ENCODE assay signal across 2 cellular contexts in the genomic region with DNA sequence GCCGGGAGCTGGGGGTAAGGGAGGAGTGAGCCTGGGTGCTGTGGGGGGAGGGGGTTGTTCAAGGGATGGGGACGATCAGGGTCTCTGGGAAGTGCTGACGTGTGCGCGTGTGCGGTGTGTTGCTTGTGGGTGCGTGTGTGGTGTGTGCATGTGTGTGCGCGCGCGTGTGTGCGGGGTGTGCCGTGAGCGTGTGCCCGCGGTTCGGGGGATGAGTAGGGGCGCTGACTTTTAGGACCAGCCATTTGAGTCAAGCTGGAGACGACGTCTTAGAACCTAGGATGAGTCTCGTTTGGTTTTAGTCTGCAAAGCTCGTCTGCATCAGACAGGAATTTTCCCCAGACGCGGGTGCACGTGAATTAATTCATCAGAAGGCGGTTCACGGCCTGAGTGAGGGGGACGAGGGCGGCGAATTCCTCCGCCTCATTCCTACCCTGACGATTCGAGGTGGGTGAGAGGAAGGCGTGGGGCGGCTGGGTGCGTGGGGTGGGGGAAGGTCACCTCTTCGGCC.
TF ChIP-seq lines count a peak whose summit lies in the region.

No MANE protein-coding gene starts in this region.

TF ChIP-seq in H1, 55 proteins besides CTCF, POLR2A, EP300 and RAD21:
- TF ChIP-seq, protein P1, sequence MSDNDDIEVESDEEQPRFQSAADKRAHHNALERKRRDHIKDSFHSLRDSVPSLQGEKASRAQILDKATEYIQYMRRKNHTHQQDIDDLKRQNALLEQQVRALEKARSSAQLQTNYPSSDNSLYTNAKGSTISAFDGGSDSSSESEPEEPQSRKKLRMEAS (IDR thresholded peaks at IDR 0.05): peak; percentile 56
- TF ChIP-seq, protein P2, sequence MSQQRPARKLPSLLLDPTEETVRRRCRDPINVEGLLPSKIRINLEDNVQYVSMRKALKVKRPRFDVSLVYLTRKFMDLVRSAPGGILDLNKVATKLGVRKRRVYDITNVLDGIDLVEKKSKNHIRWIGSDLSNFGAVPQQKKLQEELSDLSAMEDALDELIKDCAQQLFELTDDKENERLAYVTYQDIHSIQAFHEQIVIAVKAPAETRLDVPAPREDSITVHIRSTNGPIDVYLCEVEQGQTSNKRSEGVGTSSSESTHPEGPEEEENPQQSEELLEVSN (IDR thresholded peaks at IDR 0.05): 0 out of 2 replicates have a peak, but pooled peaks have one; percentile 5
- TF ChIP-seq ASH2L (IDR thresholded peaks at IDR 0.05; ENCODE audit: low read length) (no peak), EZH2 (IDR thresholded peaks at IDR 0.05; ENCODE audit: low read depth, low read length, severe bottlenecking) (peak; percentile 19)

TF ChIP-seq in GM12891, 5 proteins besides CTCF, POLR2A, EP300 and RAD21:
- TF ChIP-seq TAF1 (IDR thresholded peaks at IDR 0.05; ENCODE audit: low read depth, low read length) (no peak), POU2F2 (IDR thresholded peaks at IDR 0.05; ENCODE audit: low read depth, low read length) (no peak), PAX5 (IDR thresholded peaks at IDR 0.05; ENCODE audit: insufficient read depth, low read length, severe bottlenecking) (no peak), SPI1 (IDR thresholded peaks at IDR 0.05; ENCODE audit: low read depth, low read length) (no peak), POLR2AphosphoS5 (IDR thresholded peaks at IDR 0.05; ENCODE audit: low read depth, low read length) (no peak)
